Comparison of ENCODE assay signal across 9 cellular contexts in genomic region chr4:102823464-102823863, GRCh38. TPM values are rescaled to one million over a fixed set of nuclear protein-coding genes. Genes with fewer than 3 reads are reported as not detected.
DNase-seq lines count a peak whose midpoint lies in the region; ATAC-seq, FAIRE-seq and TF ChIP-seq lines count a peak whose summit lies in the region.
"Had no signal": no experiment of that assay in that cellular context is flagged by ENCODE, and none has a peak within 500 bp of the region (broad histone marks: within the 10 kb centered on the region; RNA-seq: fewer than 3 reads in every experiment).

No MANE protein-coding gene starts in this region.

- H4K20me1 ChIP-seq in HepG2 (ENCODE audit: insufficient read depth, low read length), result peaks cover 80% of the 10 kb centered on the region

- H3K27me3 ChIP-seq in HepG2 (ENCODE audit: control insufficient read depth in 1 of 2, insufficient read depth in 2 of 2, low read length in 2 of 2) (peaks cover 0 to 2% of the 10 kb centered on the region in 2 experiments; a peak in 1 of 5 replicates), tibial nerve (no peaks in the 10 kb centered on the region)

- H3K4me3 ChIP-seq in HepG2 (replicated peaks in 1 of 3; ENCODE audit: insufficient read depth in 1 of 3, low read depth in 2 of 3, low read length in 3 of 3), result peak overlapping the region; percentile 92 to 97 (median 95); a peak in 5 of 6 replicates
- peak overlapping the region in 3 of 4 donors; percentile 68 to 89 (median 69) for H3K4me3 ChIP-seq in tibial nerve

- no peak overlapping the region for H2AFZ ChIP-seq in HepG2 (ENCODE audit: low read length)

- H3K4me3 Mint-ChIP-seq in activated naive CD4-positive, alpha-beta T cell treated with anti-CD3 and anti-CD28 coated beads for 36 hours, result peak overlapping the region; percentile 66
- no peak overlapping the region for H3K4me3 Mint-ChIP-seq in activated naive CD8-positive, alpha-beta T cell treated with anti-CD3 and anti-CD28 coated beads for 36 hours

- peaks cover 59% of the 10 kb centered on the region for H3K4me1 ChIP-seq in HepG2 (ENCODE audit: insufficient read depth, low read length)
- peaks cover 0 to 62% (median 44%) of the 10 kb centered on the region in 4 donors for H3K4me1 ChIP-seq in tibial nerve

- TF ChIP-seq EP300 in HepG2 (IDR thresholded peaks at IDR 0.05; ENCODE audit: low read depth in 2 of 2, low read length in 2 of 2) (no peak), HepG2 (CRISPR knock-in tag; IDR thresholded peaks at IDR 0.05; ENCODE audit: borderline replicate concordance) (no peak), tibial nerve (IDR thresholded peaks at IDR 0.05) (no peak)

- H3K27ac ChIP-seq in HepG2 (ENCODE audit: extremely low read length, insufficient read depth, low read length) (no peak overlapping the region), tibial nerve (peak overlapping the region in 3 of 4 donors; percentile 14 to 99 (median 99))

- in situ Hi-C loops in HepG2 (cut with HindIII; ENCODE audit: extremely low pct_ligation_motif_present, low pct_unique_long_range_greater_than_20kb), result no loop called here

- no peak for TF ChIP-seq POLR2A in HepG2 (IDR thresholded peaks at IDR 0.05; ENCODE audit: insufficient read depth in 1 of 2, low read depth in 2 of 2, low read length in 2 of 2)
- no peak for TF ChIP-seq POLR2A in tibial nerve (IDR thresholded peaks at IDR 0.05)

- FAIRE-seq in HepG2 (lab: Jason Lieb, UNC) (no peak), GM19239 (lab: Jason Lieb, UNC) (no peak)
- FAIRE-seq: TTC549 had no signal

- intact Hi-C loops in activated naive CD4-positive, alpha-beta T cell treated with anti-CD3 and anti-CD28 coated beads for 36 hours (cut with micrococcal nuclease), result no loop called here
- intact Hi-C loops in HepG2 (cut with micrococcal nuclease; ENCODE audit: unreplicated experiment), result no loop called here

- no TSS peak for BruUV-seq in HepG2 (replicated peaks; lab: Mats Ljungman, UMichigan)

- peaks cover 82% of the 10 kb centered on the region for H3K79me2 ChIP-seq in HepG2 (ENCODE audit: insufficient read depth, low read length)

- no peaks in the 10 kb centered on the region for H3K9me3 ChIP-seq in HepG2 (ENCODE audit: low read length)
- no peaks in the 10 kb centered on the region for H3K9me3 ChIP-seq in tibial nerve

- POLR2A ChIA-PET in HepG2 (lab: Yijun Ruan, JAX), result interaction anchor here (1.0 kb wide), 1 partner anchor 10 kb away, joined by 3 read pairs; no protein-coding TSS in a partner anchor

- H3K9ac ChIP-seq in HepG2 (ENCODE audit: insufficient read depth, low read depth, low read length), result peak overlapping the region; percentile 33; the same call in 1 of the 2 replicates

- CTCF ChIA-PET in activated naive CD4-positive, alpha-beta T cell treated with anti-CD3 and anti-CD28 coated beads for 36 hours (lab: Charles Lee), result interaction anchor here (1.1 to 1.5 kb wide), 3 partner anchors 63 to 478 kb away, joined by 3 read pairs; partner anchors contain the start of gene MANBA
- CTCF ChIA-PET in HepG2 (lab: Yijun Ruan, JAX; ENCODE audit: low intra/inter-chr PET ratio, low total read pairs), result no interaction called here

- H3K27ac Mint-ChIP-seq in activated naive CD4-positive, alpha-beta T cell treated with anti-CD3 and anti-CD28 coated beads for 36 hours, result no peak overlapping the region
- H3K27ac Mint-ChIP-seq in activated naive CD8-positive, alpha-beta T cell treated with anti-CD3 and anti-CD28 coated beads for 36 hours, result peak overlapping the region; percentile 84

- H3K36me3 ChIP-seq in HepG2 (replicated peaks in 1 of 2; ENCODE audit: control insufficient read depth in 1 of 2, insufficient read depth in 2 of 2, low read length in 2 of 2) (peaks cover 1 to 15% of the 10 kb centered on the region in 2 experiments; a peak in 4 of 5 replicates), tibial nerve (no peaks in the 10 kb centered on the region)

- DNase-seq in activated naive CD4-positive, alpha-beta T cell treated with anti-CD3 and anti-CD28 coated beads for 36 hours, result no peak
- no peak for DNase-seq in activated naive CD4-positive, alpha-beta T cell (lab: John Stamatoyannopoulos, UW)
- DNase-seq in activated naive CD8-positive, alpha-beta T cell treated with anti-CD3 and anti-CD28 coated beads for 36 hours, result no peak
- no peak for DNase-seq in HepG2 (ENCODE audit: low spot score)
- no peak for DNase-seq in tibial nerve (ENCODE audit: low spot score in 2 of 2)
- no peak for DNase-seq in GM19239 (ENCODE audit: insufficient read length, low spot score)

- no peak for ATAC-seq in HepG2
- ATAC-seq in GM21576 (IDR thresholded peaks at IDR 0.05; ENCODE audit: unreplicated experiment), result no peak
- ATAC-seq in GM18520 (IDR thresholded peaks at IDR 0.05; ENCODE audit: unreplicated experiment), result no peak

- H3K4me2 ChIP-seq in HepG2 (ENCODE audit: low read depth, low read length), result peak overlapping the region; percentile 78

- H3K27me3 Mint-ChIP-seq in activated naive CD4-positive, alpha-beta T cell treated with anti-CD3 and anti-CD28 coated beads for 36 hours (ENCODE audit: low read depth), result no peaks in the 10 kb centered on the region
- H3K27me3 Mint-ChIP-seq in activated naive CD8-positive, alpha-beta T cell treated with anti-CD3 and anti-CD28 coated beads for 36 hours, result no peaks in the 10 kb centered on the region

- H3K9me3 Mint-ChIP-seq in activated naive CD4-positive, alpha-beta T cell treated with anti-CD3 and anti-CD28 coated beads for 36 hours, result no peaks in the 10 kb centered on the region
- no peaks in the 10 kb centered on the region for H3K9me3 Mint-ChIP-seq in activated naive CD8-positive, alpha-beta T cell treated with anti-CD3 and anti-CD28 coated beads for 36 hours

- WGBS in HepG2 (ENCODE audit: low lambda C conversion rate), result 53% methylated on average over 4 of the region's 4 CpGs
- WGBS in tibial nerve, 2 donors, result 31 to 33% methylated on average over 4 of the region's 4 CpGs

- H3K4me1 Mint-ChIP-seq in activated naive CD4-positive, alpha-beta T cell treated with anti-CD3 and anti-CD28 coated beads for 36 hours (ENCODE audit: low read depth), result peaks cover 51% of the 10 kb centered on the region
- peaks cover 48% of the 10 kb centered on the region for H3K4me1 Mint-ChIP-seq in activated naive CD8-positive, alpha-beta T cell treated with anti-CD3 and anti-CD28 coated beads for 36 hours

- TF ChIP-seq CTCF in HepG2 (CRISPR knock-in tag; IDR thresholded peaks at IDR 0.05) (no peak), tibial nerve (IDR thresholded peaks at IDR 0.05) (no peak)

- TF ChIP-seq RAD21 in HepG2 (CRISPR knock-in tag; IDR thresholded peaks at IDR 0.05), result no peak

- peaks cover 43% of the 10 kb centered on the region for H3K36me3 Mint-ChIP-seq in activated naive CD4-positive, alpha-beta T cell treated with anti-CD3 and anti-CD28 coated beads for 36 hours (ENCODE audit: low read depth)
- H3K36me3 Mint-ChIP-seq in activated naive CD8-positive, alpha-beta T cell treated with anti-CD3 and anti-CD28 coated beads for 36 hours, result peaks cover 50% of the 10 kb centered on the region

RNA-seq across cellular contexts. Expression of gene UBE2D3, which starts 3.9 kb away (rescaled TPM):
- 100 to 1,000 TPM; 447 to 450 TPM for total RNA-seq in activated naive CD4-positive, alpha-beta T cell treated with anti-CD3 and anti-CD28 coated beads for 36 hours
- total RNA-seq in activated naive CD8-positive, alpha-beta T cell treated with anti-CD3 and anti-CD28 coated beads for 36 hours, result 100 to 1,000 TPM; 477 to 516 TPM
- total RNA-seq in HepG2 (2016; rRNA removed; fragmentation: Illumina TruSeq; extraction: Trizol) (224 and 265 TPM in 2 replicates), tibial nerve (100 to 1,000 TPM; 305 to 409 (median 347) TPM)
- total RNA-seq in HepG2 (2016; cell fraction: cytosol; rRNA removed; fragmentation: Illumina TruSeq; extraction: Trizol; ENCODE audit: low read depth), result 200 and 234 TPM in 2 replicates
- total RNA-seq in HepG2 (2016; cell fraction: insoluble cytoplasmic fraction; rRNA removed; fragmentation: Illumina TruSeq; extraction: Trizol), result 227 and 267 TPM in 2 replicates
- total RNA-seq in HepG2 (2016; cell fraction: membrane; rRNA removed; fragmentation: Illumina TruSeq; extraction: Trizol), result 313 and 352 TPM in 2 replicates
- total RNA-seq in HepG2 (2016; cell fraction: nucleus; rRNA removed; fragmentation: Illumina TruSeq; extraction: Trizol), result 161 and 168 TPM in 2 replicates
- polyA plus RNA-seq in HepG2 (2011; rRNA removed), result 217 and 293 TPM in 2 replicates
- polyA plus RNA-seq in HepG2 (2011; cell fraction: cytosol; rRNA removed), result 183 and 224 TPM in 2 replicates
- polyA plus RNA-seq in HepG2 (2011; cell fraction: nucleus; rRNA removed), result 279 and 296 TPM in 2 replicates
- polyA plus RNA-seq in HepG2 (2012), result 192 and 199 TPM in 2 replicates
- 303 and 369 TPM in 2 replicates for polyA plus RNA-seq in HepG2 (2016; cell fraction: cytosol; fragmentation: Illumina TruSeq; extraction: Trizol; ENCODE audit: low read depth)
- 331 and 333 TPM in 2 replicates for polyA plus RNA-seq in HepG2 (2016; cell fraction: insoluble cytoplasmic fraction; fragmentation: Illumina TruSeq; extraction: Trizol; ENCODE audit: low read depth)
- 340 and 387 TPM in 2 replicates for polyA plus RNA-seq in HepG2 (2016; cell fraction: membrane; fragmentation: Illumina TruSeq; extraction: Trizol; ENCODE audit: low read depth)
- 220 and 222 TPM in 2 replicates for polyA plus RNA-seq in HepG2 (2016; cell fraction: nucleus; fragmentation: Illumina TruSeq; extraction: Trizol; ENCODE audit: insufficient read depth, low read depth)
- 111 and 172 TPM in 2 replicates for polyA minus RNA-seq in HepG2 (2011; rRNA and poly(A)+ RNA removed; ENCODE audit: low replicate concordance)
- 129 and 148 TPM in 2 replicates for polyA minus RNA-seq in HepG2 (2011; cell fraction: cytosol; rRNA and poly(A)+ RNA removed)
- polyA minus RNA-seq in HepG2 (2011; cell fraction: nucleus; rRNA and poly(A)+ RNA removed), result 307 and 340 TPM in 2 replicates

RNA-seq across cellular contexts. Expression of gene CISD2, which starts 45.3 kb away (rescaled TPM):
- 10 to 100 TPM; 25.1 to 25.7 TPM for total RNA-seq in activated naive CD4-positive, alpha-beta T cell treated with anti-CD3 and anti-CD28 coated beads for 36 hours
- 10 to 100 TPM; 41.5 to 41.8 TPM for total RNA-seq in activated naive CD8-positive, alpha-beta T cell treated with anti-CD3 and anti-CD28 coated beads for 36 hours
- total RNA-seq in HepG2 (2016; rRNA removed; fragmentation: Illumina TruSeq; extraction: Trizol) (35.5 and 37.7 TPM in 2 replicates), tibial nerve (10 to 100 TPM in 1 of 4 donors, 1 to 10 TPM in 3; 3.5 to 11.1 (median 7.2) TPM)
- 44.0 and 52.2 TPM in 2 replicates for total RNA-seq in HepG2 (2016; cell fraction: cytosol; rRNA removed; fragmentation: Illumina TruSeq; extraction: Trizol; ENCODE audit: low read depth)
- 36.2 and 41.7 TPM in 2 replicates for total RNA-seq in HepG2 (2016; cell fraction: insoluble cytoplasmic fraction; rRNA removed; fragmentation: Illumina TruSeq; extraction: Trizol)
- total RNA-seq in HepG2 (2016; cell fraction: membrane; rRNA removed; fragmentation: Illumina TruSeq; extraction: Trizol), result 50.6 and 52.5 TPM in 2 replicates
- 19.8 and 23.3 TPM in 2 replicates for total RNA-seq in HepG2 (2016; cell fraction: nucleus; rRNA removed; fragmentation: Illumina TruSeq; extraction: Trizol)
- polyA plus RNA-seq in HepG2 (2011; rRNA removed), result 23.4 and 24.5 TPM in 2 replicates
- polyA plus RNA-seq in HepG2 (2011; cell fraction: cytosol; rRNA removed), result 12.7 and 14.1 TPM in 2 replicates
- 3.9 and 5.2 TPM in 2 replicates for polyA plus RNA-seq in HepG2 (2011; cell fraction: nucleus; rRNA removed)
- 40.0 and 43.1 TPM in 2 replicates for polyA plus RNA-seq in HepG2 (2012)
- 65.0 and 79.1 TPM in 2 replicates for polyA plus RNA-seq in HepG2 (2016; cell fraction: cytosol; fragmentation: Illumina TruSeq; extraction: Trizol; ENCODE audit: low read depth)
- 46.6 and 50.9 TPM in 2 replicates for polyA plus RNA-seq in HepG2 (2016; cell fraction: insoluble cytoplasmic fraction; fragmentation: Illumina TruSeq; extraction: Trizol; ENCODE audit: low read depth)
- 52.5 and 57.2 TPM in 2 replicates for polyA plus RNA-seq in HepG2 (2016; cell fraction: membrane; fragmentation: Illumina TruSeq; extraction: Trizol; ENCODE audit: low read depth)
- polyA plus RNA-seq in HepG2 (2016; cell fraction: nucleus; fragmentation: Illumina TruSeq; extraction: Trizol; ENCODE audit: insufficient read depth, low read depth), result 52.6 and 60.4 TPM in 2 replicates
- polyA minus RNA-seq in HepG2 (2011; rRNA and poly(A)+ RNA removed; ENCODE audit: low replicate concordance), result 25.6 and 28.4 TPM in 2 replicates
- 13.2 and 14.0 TPM in 2 replicates for polyA minus RNA-seq in HepG2 (2011; cell fraction: cytosol; rRNA and poly(A)+ RNA removed)
- polyA minus RNA-seq in HepG2 (2011; cell fraction: nucleus; rRNA and poly(A)+ RNA removed), result 5.6 and 6.4 TPM in 2 replicates
